ENCODE assay signal across 10 cellular contexts in genomic region chr2:82487354-82487753, GRCh38.
"Had no signal": no experiment of that assay in that cellular context is flagged by ENCODE, and none has a peak within 500 bp of the region (broad histone marks: within the 10 kb centered on the region; RNA-seq: fewer than 3 reads in every experiment).

No MANE protein-coding gene starts in this region.

- H3K27ac Mint-ChIP-seq: HFFc6, IgD-negative memory B cell had no signal

- H3K9ac ChIP-seq: GM23248 had no signal

- H3K27me3 Mint-ChIP-seq: IgD-negative memory B cell had no signal

- H3K27ac ChIP-seq: GM23248, HL-60 had no signal

- H3K4me3 Mint-ChIP-seq: HFFc6, IgD-negative memory B cell had no signal

- H3K9me3 Mint-ChIP-seq: IgD-negative memory B cell had no signal

- H3K4me1 Mint-ChIP-seq: IgD-negative memory B cell had no signal

- H3K9me3 ChIP-seq: HAP-1 had no signal

- H3K4me1 ChIP-seq: HAP-1 had no signal

- H3K4me3 ChIP-seq: GM23248, HAP-1 had no signal

- DNase-seq: GM23248, GOT3, H7, HFFc6, KBM-7 had no signal

- H3K36me3 Mint-ChIP-seq: IgD-negative memory B cell had no signal

- ATAC-seq: HCT116, HepG2 had no signal

- H2AFZ ChIP-seq: GM23248 had no signal

- H3K36me3 ChIP-seq: HAP-1 had no signal
